In the genomic region with DNA sequence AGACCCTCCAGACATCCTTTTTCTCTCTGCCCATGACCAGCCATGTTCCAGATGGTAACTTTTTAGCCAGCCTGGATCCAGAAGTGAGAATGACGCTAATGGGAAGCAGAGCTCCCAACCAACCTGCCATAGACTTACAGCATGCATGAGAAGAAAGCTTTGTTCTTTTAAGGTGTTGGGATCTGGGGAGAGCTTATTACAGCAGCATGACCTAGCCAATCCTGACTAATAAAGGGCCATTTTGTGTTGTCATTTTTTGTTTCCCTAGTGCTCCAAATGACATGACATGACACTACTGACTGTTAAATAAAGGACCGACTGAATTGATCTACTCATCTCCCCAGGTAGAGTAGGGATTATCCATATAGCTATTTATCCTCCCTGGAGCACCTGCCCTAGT, we compare ENCODE assay signal across 32 cellular contexts.
"Had no signal": no experiment of that assay in that cellular context is flagged by ENCODE, and none has a peak within 500 bp of the region (broad histone marks: within the 10 kb centered on the region; RNA-seq: fewer than 3 reads in every experiment).

No MANE protein-coding gene starts in this region.

- H3K36me3 ChIP-seq: adrenal gland, brain microvascular endothelial cell, breast epithelium had no signal

- H3K4me3 Mint-ChIP-seq: activated B cell treated with CpG ODN at 0.5 μM for 24 hours; activated CD4-positive, alpha-beta memory T cell treated with anti-CD3 and anti-CD28 coated beads for 36 hours; activated CD4-positive, alpha-beta T cell treated with anti-CD3 and anti-CD28 coated beads, Interleukin-2, amount 10 ng/mL, durations not matched to agents 24 days and 14 days; activated CD8-positive, alpha-beta T cell treated with anti-CD3 and anti-CD28 coated beads for 36 hours; activated naive CD4-positive, alpha-beta T cell treated with anti-CD3 and anti-CD28 coated beads for 36 hours; activated naive CD8-positive, alpha-beta T cell treated with anti-CD3 and anti-CD28 coated beads for 36 hours; activated T-cell treated with anti-CD3 and anti-CD28 coated beads, Interleukin-2, amount 50 U/mL, for 4 hours; activated T-cell treated with anti-CD3 and anti-CD28 coated beads, Interleukin-2, amount 50 U/mL, for 72 hours; activated T-helper 1 cell treated with anti-CD3 and anti-CD28 coated beads, Interleukin-12 subunit alpha, Interleukin-12 subunit beta, Interleukin-2, Interleukin-4 antibody, amounts not matched to agents 30 ng/mL and 10 ng/mL and 1 ng/mL, durations not matched to agents 14 hours and 24 hours and 36 hours; activated T-helper 17 cell treated with anti-CD3 and anti-CD28 coated beads, Interleukin-2, amount 50 U/mL, for 72 hours; T-cell; T-helper 17 cell had no signal

- H3K9me3 Mint-ChIP-seq: activated B cell treated with CpG ODN at 0.5 μM for 24 hours; activated CD4-positive, alpha-beta memory T cell treated with anti-CD3 and anti-CD28 coated beads for 36 hours; activated CD4-positive, alpha-beta T cell treated with anti-CD3 and anti-CD28 coated beads, Interleukin-2, amount 10 ng/mL, durations not matched to agents 24 days and 14 days; activated CD8-positive, alpha-beta T cell treated with anti-CD3 and anti-CD28 coated beads for 36 hours; activated naive CD4-positive, alpha-beta T cell treated with anti-CD3 and anti-CD28 coated beads for 36 hours; activated naive CD4-positive, alpha-beta T cell treated with anti-CD3 and anti-CD28 coated beads, Interleukin-2, amount 50 U/mL, for 72 hours; activated naive CD8-positive, alpha-beta T cell treated with anti-CD3 and anti-CD28 coated beads for 36 hours; activated T-cell treated with anti-CD3 and anti-CD28 coated beads, Interleukin-2, amount 50 U/mL, for 4 hours; activated T-cell treated with anti-CD3 and anti-CD28 coated beads, Interleukin-2, amount 50 U/mL, for 72 hours; activated T-helper 1 cell treated with anti-CD3 and anti-CD28 coated beads, Interleukin-12 subunit alpha, Interleukin-12 subunit beta, Interleukin-2, Interleukin-4 antibody, amounts not matched to agents 30 ng/mL and 10 ng/mL and 1 ng/mL, durations not matched to agents 14 hours and 24 hours and 36 hours; activated T-helper 17 cell treated with anti-CD3 and anti-CD28 coated beads, Interleukin-2, amount 50 U/mL, for 72 hours; T-cell had no signal

- H3K9me3 ChIP-seq: adrenal gland, body of pancreas, breast epithelium had no signal

- H3K27me3 ChIP-seq: adrenal gland, body of pancreas, brain microvascular endothelial cell, breast epithelium had no signal

- H3K4me3 ChIP-seq: adrenal gland, body of pancreas, breast epithelium had no signal

- ATAC-seq: activated CD8-positive, alpha-beta T cell treated with anti-CD3 and anti-CD28 coated beads for 36 hours; activated naive CD4-positive, alpha-beta T cell treated with anti-CD3 and anti-CD28 coated beads, Interleukin-2, amount 50 U/mL, for 72 hours; activated T-cell treated with anti-CD3 and anti-CD28 coated beads, Interleukin-2, amount 50 U/mL, for 4 hours; activated T-cell treated with anti-CD3 and anti-CD28 coated beads, Interleukin-2, amount 50 U/mL, for 72 hours; activated T-helper 17 cell treated with anti-CD3 and anti-CD28 coated beads, Interleukin-2, amount 50 U/mL, for 72 hours; body of pancreas; T-cell; T-helper 17 cell had no signal

- H3K27ac Mint-ChIP-seq: activated B cell treated with CpG ODN at 0.5 μM for 24 hours; activated CD4-positive, alpha-beta memory T cell treated with anti-CD3 and anti-CD28 coated beads for 36 hours; activated CD4-positive, alpha-beta T cell treated with anti-CD3 and anti-CD28 coated beads, Interleukin-2, amount 10 ng/mL, durations not matched to agents 24 days and 14 days; activated CD8-positive, alpha-beta T cell treated with anti-CD3 and anti-CD28 coated beads for 36 hours; activated naive CD4-positive, alpha-beta T cell treated with anti-CD3 and anti-CD28 coated beads for 36 hours; activated naive CD4-positive, alpha-beta T cell treated with anti-CD3 and anti-CD28 coated beads, Interleukin-2, amount 50 U/mL, for 72 hours; activated naive CD8-positive, alpha-beta T cell treated with anti-CD3 and anti-CD28 coated beads for 36 hours; activated T-cell treated with anti-CD3 and anti-CD28 coated beads, Interleukin-2, amount 50 U/mL, for 72 hours; activated T-helper 1 cell treated with anti-CD3 and anti-CD28 coated beads, Interleukin-12 subunit alpha, Interleukin-12 subunit beta, Interleukin-2, Interleukin-4 antibody, amounts not matched to agents 30 ng/mL and 10 ng/mL and 1 ng/mL, durations not matched to agents 14 hours and 24 hours and 36 hours; activated T-helper 17 cell treated with anti-CD3 and anti-CD28 coated beads, Interleukin-2, amount 50 U/mL, for 72 hours; T-cell; T-helper 17 cell had no signal

- H3K27ac ChIP-seq: adrenal gland, body of pancreas, brain microvascular endothelial cell, breast epithelium, VCaP had no signal

- H3K36me3 Mint-ChIP-seq: activated naive CD8-positive, alpha-beta T cell treated with anti-CD3 and anti-CD28 coated beads for 36 hours had no signal

- DNase-seq: activated B cell treated with CpG ODN at 0.5 μM for 24 hours; activated CD4-positive, alpha-beta memory T cell treated with anti-CD3 and anti-CD28 coated beads for 36 hours; activated CD4-positive, alpha-beta T cell treated with anti-CD3 and anti-CD28 coated beads for 4 hours; activated CD4-positive, alpha-beta T cell treated with anti-CD3 and anti-CD28 coated beads, Interleukin-2, amount 10 ng/mL, durations not matched to agents 24 days and 14 days; activated CD4-positive, alpha-beta T cell treated with anti-CD3 and anti-CD28 coated beads, Interleukin-2, amount 50 U/mL, for 1 hour; activated CD4-positive, alpha-beta T cell treated with anti-CD3 and anti-CD28 coated beads, Interleukin-2, amount 50 U/mL, for 4 hours; activated CD4-positive, CD25-positive, alpha-beta regulatory T cell treated with anti-CD3 and anti-CD28 coated beads, Interleukin-2, amount 50 U/mL, for 72 hours; activated CD8-positive, alpha-beta memory T cell treated with anti-CD3 and anti-CD28 coated beads, Interleukin-2, amount 50 U/mL, for 4 hours; activated CD8-positive, alpha-beta T cell treated with anti-CD3 and anti-CD28 coated beads for 36 hours; activated effector memory CD4-positive, alpha-beta T cell treated with anti-CD3 and anti-CD28 coated beads, Interleukin-2, amount 50 U/mL, for 16 hours; activated gamma-delta T cell treated with Interleukin-2 at 50 U/mL for 16 hours; activated naive CD4-positive, alpha-beta T cell; activated naive CD4-positive, alpha-beta T cell treated with anti-CD3 and anti-CD28 coated beads for 36 hours; activated naive CD4-positive, alpha-beta T cell treated with anti-CD3 and anti-CD28 coated beads, Interleukin-2, amount 50 U/mL, for 16 hours; activated naive CD8-positive, alpha-beta T cell treated with anti-CD3 and anti-CD28 coated beads for 36 hours; activated T-cell treated with anti-CD3 and anti-CD28 coated beads for 4 hours; activated T-cell treated with anti-CD3 and anti-CD28 coated beads, Interleukin-2, amount 50 U/mL, for 1 hour; activated T-cell treated with anti-CD3 and anti-CD28 coated beads, Interleukin-2, amount 50 U/mL, for 4 hours; activated T-cell treated with anti-CD3 and anti-CD28 coated beads, Interleukin-2, amount 50 U/mL, for 72 hours; adrenal gland; amniotic stem cell; aorta; body of pancreas; brain microvascular endothelial cell; central memory CD4-positive, alpha-beta T cell; T-cell; T-helper 17 cell had no signal
